ENCODE assay signal across 24 cellular contexts in the genomic region with DNA sequence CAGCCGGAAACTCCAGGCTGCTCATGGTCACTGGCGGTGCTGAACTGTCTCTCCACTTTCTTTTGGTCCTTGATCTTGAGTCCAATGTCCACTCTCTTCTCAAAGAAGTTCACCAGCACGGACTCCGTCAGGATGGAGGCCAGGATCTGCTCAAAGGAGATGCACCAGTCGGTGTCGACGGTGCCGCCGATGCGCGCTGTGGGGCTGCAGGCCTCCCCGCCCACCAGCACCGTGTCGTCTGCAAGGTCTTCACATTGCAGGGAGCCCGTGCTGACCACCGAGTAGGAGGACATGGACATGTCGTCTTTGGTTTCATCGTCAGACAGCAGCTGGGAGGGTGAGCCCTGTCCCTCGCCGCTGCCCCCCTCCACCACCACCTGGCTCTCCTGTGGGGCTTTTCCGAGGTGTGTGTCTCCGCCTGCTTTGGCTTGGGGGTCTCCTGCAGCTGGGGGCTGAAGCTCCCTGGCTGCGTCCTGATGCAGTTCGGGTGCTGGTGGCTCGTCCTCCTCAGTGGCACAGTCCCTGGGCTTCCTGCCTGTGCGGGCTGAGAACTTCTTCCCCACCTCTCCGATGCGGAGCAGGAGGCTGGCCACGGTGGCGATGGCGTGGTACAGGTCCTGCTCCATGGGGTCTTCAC. TPM values are rescaled to one million over a fixed set of nuclear protein-coding genes. Genes with fewer than 3 reads are reported as not detected.
A peak's percentile ranks its signal among the peaks of the same experiment; 100 is the strongest.
DNase-seq lines count a peak whose midpoint lies in the region; ATAC-seq, FAIRE-seq and TF ChIP-seq lines count a peak whose summit lies in the region.
"Had no signal": no experiment of that assay in that cellular context is flagged by ENCODE, and none has a peak within 500 bp of the region (broad histone marks: within the 10 kb centered on the region; RNA-seq: fewer than 3 reads in every experiment).

No MANE protein-coding gene starts in this region.

- TF ChIP-seq RAD21 in HepG2 (CRISPR knock-in tag; IDR thresholded peaks at IDR 0.05) (no peak), K562 (CRISPR knock-in tag; conservative IDR thresholded peaks at IDR 0.05 in 1 of 2, IDR thresholded peaks at IDR 0.05 in 1 of 2) (no peak)

- CTCF ChIA-PET in HepG2 (lab: Yijun Ruan, JAX; ENCODE audit: low intra/inter-chr PET ratio, low total read pairs) (no interaction called here), K562 (lab: Yijun Ruan, JAX; ENCODE audit: low intra/inter-chr PET ratio) (no interaction called here)

- H3K9me3 ChIP-seq in HepG2 (ENCODE audit: low read length) (no peaks in the 10 kb centered on the region), right lobe of liver (no peaks in the 10 kb centered on the region), K562 (replicated peaks; ENCODE audit: control insufficient read depth, insufficient read depth, low read depth, low read length) (no peaks in the 10 kb centered on the region)
- H3K9me3 ChIP-seq: Caco-2 had no signal

- H3K27ac ChIP-seq in HepG2 (ENCODE audit: extremely low read length, insufficient read depth, low read length), result no peak overlapping the region
- no peak overlapping the region for H3K27ac ChIP-seq in right lobe of liver
- no peak overlapping the region for H3K27ac ChIP-seq in K562 (ENCODE audit: extremely low read depth, low read depth, low read length)
- H3K27ac ChIP-seq: SJSA1 had no signal

- BruUV-seq in HepG2 (replicated peaks; lab: Mats Ljungman, UMichigan), result no TSS peak
- no TSS peak for BruUV-seq in K562 (replicated peaks; lab: Mats Ljungman, UMichigan)

- no peak overlapping the region for H3K4me3 ChIP-seq in HepG2 (replicated peaks in 1 of 3; ENCODE audit: insufficient read depth in 1 of 3, low read depth in 2 of 3, low read length in 3 of 3)
- no peak overlapping the region for H3K4me3 ChIP-seq in right lobe of liver
- no peak overlapping the region for H3K4me3 ChIP-seq in K562
- H3K4me3 ChIP-seq: SJSA1 had no signal

- WGBS in HepG2 (ENCODE audit: low lambda C conversion rate), result 97% methylated on average over 19 of the region's 31 CpGs
- WGBS in right lobe of liver (ENCODE audit: insufficient coverage, low coverage, low lambda C conversion rate, missing lambda C conversion rate), result 91% methylated on average over 7 of the region's 31 CpGs
- WGBS in K562 (ENCODE audit: insufficient coverage, low coverage, missing lambda C conversion rate), result 88% methylated on average over 21 of the region's 31 CpGs

- in situ Hi-C loops in HepG2 (cut with HindIII; ENCODE audit: extremely low pct_ligation_motif_present, low pct_unique_long_range_greater_than_20kb) (no loop called here), K562 (cut with MboI) (no loop called here)

- peaks cover 2% of the 10 kb centered on the region for H3K9me1 ChIP-seq in K562 (ENCODE audit: control insufficient read depth, insufficient read depth, low read length)

- no peaks in the 10 kb centered on the region for H3K79me2 ChIP-seq in HepG2 (ENCODE audit: insufficient read depth, low read length)
- H3K79me2 ChIP-seq in K562 (ENCODE audit: control insufficient read depth, insufficient read depth, low read length), result peaks cover under 1% of the 10 kb centered on the region; the same call in 2 of the 3 replicates

- H4K20me1 ChIP-seq in HepG2 (ENCODE audit: insufficient read depth, low read length), result no peaks in the 10 kb centered on the region
- no peaks in the 10 kb centered on the region for H4K20me1 ChIP-seq in K562 (replicated peaks; ENCODE audit: control insufficient read depth, insufficient read depth, low read length)

- H3K4me2 ChIP-seq in HepG2 (ENCODE audit: low read depth, low read length), result no peak overlapping the region
- no peak overlapping the region for H3K4me2 ChIP-seq in K562 (ENCODE audit: insufficient read depth, low read length)

- DNase-seq in HepG2 (ENCODE audit: low spot score) (no peak), right lobe of liver (no peak), K562 (ENCODE audit: extremely low read depth in 1 of 4, low spot score in 3 of 4) (no peak), posterior vena cava (ENCODE audit: low spot score) (peak; percentile 77), mesenteric fat pad (ENCODE audit: low spot score) (no peak), hypothalamus (lab: John Stamatoyannopoulos, UW) (no peak)
- DNase-seq in stimulated activated CD4-positive, alpha-beta T cell treated with anti-CD3 and anti-CD28 coated beads, Interleukin-2, amount 100 ng/mL, for 24 hours, result no peak
- DNase-seq: C1 segment of cervical spinal cord; Caco-2; CD8-positive, alpha-beta T cell; DMS79 treated with DMSO at 0.1 percent for 48 hours; GF-D8; Kasumi-1; MV-4-11; NCI-H1105; NCI-H1436 treated with DMSO at 0.1 percent for 48 hours; NCI-H187 treated with DMSO at 0.1 percent for 48 hours; NCI-H2227 treated with DMSO at 0.1 percent for 48 hours; NCI-H526 treated with DMSO at 0.1 percent for 48 hours; Right ventricle myocardium superior; RPMI8226 had no signal

- POLR2A ChIA-PET in HepG2 (lab: Yijun Ruan, JAX), result no interaction called here
- POLR2A ChIA-PET in K562 (lab: Yijun Ruan, JAX), result interaction anchor here (0.6 to 1.3 kb wide), 4 partner anchors 11 to 905 kb away, joined by 3 to 4 read pairs (median 3); a partner anchor contains a TSS

- H3K4me1 ChIP-seq in HepG2 (ENCODE audit: insufficient read depth, low read length) (peaks cover 14% of the 10 kb centered on the region), right lobe of liver (peaks cover 0 to 4% (median 0%) of the 10 kb centered on the region in 4 donors), K562 (replicated peaks in 1 of 2; ENCODE audit: control insufficient read depth in 2 of 2, insufficient read depth in 2 of 2, low read length in 2 of 2) (peaks cover 4 to 28% of the 10 kb centered on the region in 2 experiments; a peak in 3 of 5 replicates)
- H3K4me1 ChIP-seq: Caco-2, SJSA1 had no signal

- H3K27me3 ChIP-seq in HepG2 (ENCODE audit: control insufficient read depth in 1 of 2, insufficient read depth in 2 of 2, low read length in 2 of 2) (no peaks in the 10 kb centered on the region), right lobe of liver (no peaks in the 10 kb centered on the region), K562 (ENCODE audit: control insufficient read depth in 2 of 2, insufficient read depth in 2 of 2, low read length in 2 of 2) (no peaks in the 10 kb centered on the region)
- H3K27me3 ChIP-seq: SJSA1 had no signal

- H2AFZ ChIP-seq in HepG2 (ENCODE audit: low read length), result no peak overlapping the region
- no peak overlapping the region for H2AFZ ChIP-seq in K562 (ENCODE audit: low read depth, low read length)

- H3K36me3 ChIP-seq in HepG2 (replicated peaks in 1 of 2; ENCODE audit: control insufficient read depth in 1 of 2, insufficient read depth in 2 of 2, low read length in 2 of 2), result peaks cover 18 to 25% of the 10 kb centered on the region in 2 experiments; a peak in 4 of 5 replicates
- H3K36me3 ChIP-seq in right lobe of liver, result peaks cover 0 to 22% (median 7%) of the 10 kb centered on the region in 4 donors
- H3K36me3 ChIP-seq in K562 (ENCODE audit: control insufficient read depth, insufficient read depth, low read length), result peaks cover 56% of the 10 kb centered on the region; the same call in 2 of the 3 replicates

- FAIRE-seq in HepG2 (lab: Jason Lieb, UNC), result no peak
- FAIRE-seq in K562 (lab: Jason Lieb, UNC), result no peak
- FAIRE-seq: GM12892, GM19239 had no signal

- TF ChIP-seq POLR2A in HepG2 (IDR thresholded peaks at IDR 0.05; ENCODE audit: insufficient read depth in 1 of 2, low read depth in 2 of 2, low read length in 2 of 2) (no peak), right lobe of liver (IDR thresholded peaks at IDR 0.05) (no peak), K562 (conservative IDR thresholded peaks at IDR 0.05) (no peak)

- no peak for TF ChIP-seq EP300 in HepG2 (IDR thresholded peaks at IDR 0.05; ENCODE audit: low read depth in 2 of 2, low read length in 2 of 2)
- TF ChIP-seq EP300 in HepG2 (CRISPR knock-in tag; IDR thresholded peaks at IDR 0.05; ENCODE audit: borderline replicate concordance), result no peak
- TF ChIP-seq EP300 in K562 (IDR thresholded peaks at IDR 0.05; ENCODE audit: low read length), result no peak

- no peak overlapping the region for H3K9ac ChIP-seq in HepG2 (ENCODE audit: insufficient read depth, low read depth, low read length)
- peak overlapping the region in 1 of 2 experiments; percentile 54; a peak in 1 of 4 replicates for H3K9ac ChIP-seq in K562 (ENCODE audit: insufficient read depth in 1 of 2, low read depth in 2 of 2, low read length in 2 of 2)

- intact Hi-C loops in HepG2 (cut with micrococcal nuclease; ENCODE audit: unreplicated experiment), result no loop called here
- intact Hi-C loops in right lobe of liver (cut with DNase I), result no loop called here
- intact Hi-C loops in K562 (cut with micrococcal nuclease), result no loop called here
- intact Hi-C loops in posterior vena cava (cut with DNase I), result no loop called here

- no peak for TF ChIP-seq CTCF in HepG2 (CRISPR knock-in tag; IDR thresholded peaks at IDR 0.05)
- TF ChIP-seq CTCF in right lobe of liver (IDR thresholded peaks at IDR 0.05), result no peak
- TF ChIP-seq CTCF in K562 (IDR thresholded peaks at IDR 0.05 in 2 of 3, conservative IDR thresholded peaks at IDR 0.05 in 1 of 3; ENCODE audit: insufficient read depth in 2 of 3, low read depth in 1 of 3, low read length in 3 of 3), result no peak

- ATAC-seq in HepG2, result no peak
- ATAC-seq in right lobe of liver, result no peak
- no peak for ATAC-seq in K562
- ATAC-seq: CD8-positive, alpha-beta T cell had no signal

RNA-seq across cellular contexts. Expression of a gene that starts 5.0 kb away (rescaled TPM):
- total RNA-seq in HepG2 (2016; rRNA removed; fragmentation: Illumina TruSeq; extraction: Trizol) (11.3 and 15.5 TPM in 2 replicates), right lobe of liver (10 to 100 TPM in 3 of 6 experiments, 1 to 10 TPM in 3; 4.7 to 14.7 (median 9.0) TPM), K562 (2014; rRNA removed) (16.8 and 22.7 TPM in 2 replicates), K562 (2014; rRNA removed; fragmentation: Illumina TruSeq; extraction: Trizol) (7.2 and 9.7 TPM in 2 replicates), K562 (2015; rRNA removed; fragmentation: Illumina TruSeq; extraction: Trizol) (10.4 and 12.2 TPM in 2 replicates), K562 (2021) (18.4 and 20.7 TPM in 2 replicates), posterior vena cava (10 to 100 TPM; 17.3 to 20.1 TPM), mesenteric fat pad (17.3 TPM)
- total RNA-seq in HepG2 (2016; cell fraction: cytosol; rRNA removed; fragmentation: Illumina TruSeq; extraction: Trizol; ENCODE audit: low read depth), result 5.8 and 6.9 TPM in 2 replicates
- total RNA-seq in HepG2 (2016; cell fraction: insoluble cytoplasmic fraction; rRNA removed; fragmentation: Illumina TruSeq; extraction: Trizol), result 9.7 and 18.4 TPM in 2 replicates
- 4.5 and 5.1 TPM in 2 replicates for total RNA-seq in HepG2 (2016; cell fraction: membrane; rRNA removed; fragmentation: Illumina TruSeq; extraction: Trizol)
- 22.2 and 24.1 TPM in 2 replicates for total RNA-seq in HepG2 (2016; cell fraction: nucleus; rRNA removed; fragmentation: Illumina TruSeq; extraction: Trizol)
- polyA plus RNA-seq in HepG2 (2011; rRNA removed) (32.6 and 34.1 TPM in 2 replicates), K562 (2011; rRNA removed) (25.6 and 35.4 TPM in 2 replicates), K562 (2014; fragmentation: Illumina TruSeq; extraction: Trizol) (18.0 and 18.5 TPM in 2 replicates), K562 (2014; fragmentation: Nextera tagmentation; extraction: Ambion mirVana) (1 to 10 TPM; 3.6 to 6.2 TPM), K562 (2014; rRNA removed) (39.0 and 42.7 TPM in 2 replicates)
- polyA plus RNA-seq in HepG2 (2011; cell fraction: cytosol; rRNA removed), result 7.9 and 9.8 TPM in 2 replicates
- 162 and 171 TPM in 2 replicates for polyA plus RNA-seq in HepG2 (2011; cell fraction: nucleus; rRNA removed)
- polyA plus RNA-seq in HepG2 (2012), result 19.0 and 22.7 TPM in 2 replicates
- polyA plus RNA-seq in HepG2 (2016; cell fraction: cytosol; fragmentation: Illumina TruSeq; extraction: Trizol; ENCODE audit: low read depth), result 1.4 and 1.7 TPM in 2 replicates
- 8.1 and 8.4 TPM in 2 replicates for polyA plus RNA-seq in HepG2 (2016; cell fraction: insoluble cytoplasmic fraction; fragmentation: Illumina TruSeq; extraction: Trizol; ENCODE audit: low read depth)
- 2.1 and 3.0 TPM in 2 replicates for polyA plus RNA-seq in HepG2 (2016; cell fraction: membrane; fragmentation: Illumina TruSeq; extraction: Trizol; ENCODE audit: low read depth)
- 78.5 and 90.7 TPM in 2 replicates for polyA plus RNA-seq in HepG2 (2016; cell fraction: nucleus; fragmentation: Illumina TruSeq; extraction: Trizol; ENCODE audit: insufficient read depth, low read depth)
- polyA minus RNA-seq in HepG2 (2011; rRNA and poly(A)+ RNA removed; ENCODE audit: low replicate concordance), result 16.4 and 18.6 TPM in 2 replicates
- 2.5 and 4.4 TPM in 2 replicates for polyA minus RNA-seq in HepG2 (2011; cell fraction: cytosol; rRNA and poly(A)+ RNA removed)
- 31.4 and 38.0 TPM in 2 replicates for polyA minus RNA-seq in HepG2 (2011; cell fraction: nucleus; rRNA and poly(A)+ RNA removed)
- 168 and 262 TPM in 2 replicates for total RNA-seq in K562 (2011; cell fraction: chromatin; rRNA removed; ENCODE audit: low replicate concordance)
- 113 and 114 TPM in 2 replicates for total RNA-seq in K562 (2011; cell fraction: nucleolus; rRNA removed)
- 118 and 124 TPM in 2 replicates for total RNA-seq in K562 (2011; cell fraction: nucleoplasm; rRNA removed)
- 18.4 and 20.1 TPM in 2 replicates for polyA plus RNA-seq in K562 (2011; cell fraction: cytosol; rRNA removed)
- polyA plus RNA-seq in K562 (2011; cell fraction: nucleus; rRNA removed), result 148 and 191 TPM in 2 replicates
- polyA plus RNA-seq in K562 (2012), result 18.9 and 21.4 TPM in 2 replicates
- polyA minus RNA-seq in K562 (2011; rRNA and poly(A)+ RNA removed), result 8.8 and 10.6 TPM in 2 replicates
- 5.3 and 8.0 TPM in 2 replicates for polyA minus RNA-seq in K562 (2011; cell fraction: cytosol; rRNA and poly(A)+ RNA removed)
- polyA minus RNA-seq in K562 (2011; cell fraction: nucleus; rRNA and poly(A)+ RNA removed), result 21.1 and 26.9 TPM in 2 replicates

RNA-seq across cellular contexts. Expression of a gene that starts 42.9 kb away (rescaled TPM):
- 160 and 161 TPM in 2 replicates for total RNA-seq in HepG2 (2016; rRNA removed; fragmentation: Illumina TruSeq; extraction: Trizol)
- total RNA-seq in HepG2 (2016; cell fraction: cytosol; rRNA removed; fragmentation: Illumina TruSeq; extraction: Trizol; ENCODE audit: low read depth), result 45.2 and 49.8 TPM in 2 replicates
- total RNA-seq in HepG2 (2016; cell fraction: insoluble cytoplasmic fraction; rRNA removed; fragmentation: Illumina TruSeq; extraction: Trizol), result 158 and 162 TPM in 2 replicates
- total RNA-seq in HepG2 (2016; cell fraction: membrane; rRNA removed; fragmentation: Illumina TruSeq; extraction: Trizol), result 63.1 and 66.1 TPM in 2 replicates
- total RNA-seq in HepG2 (2016; cell fraction: nucleus; rRNA removed; fragmentation: Illumina TruSeq; extraction: Trizol), result 98.3 and 116 TPM in 2 replicates
- polyA plus RNA-seq in HepG2 (2011; rRNA removed), result 90.9 and 126 TPM in 2 replicates
- 81.2 and 85.2 TPM in 2 replicates for polyA plus RNA-seq in HepG2 (2011; cell fraction: cytosol; rRNA removed)
- polyA plus RNA-seq in HepG2 (2011; cell fraction: nucleus; rRNA removed), result 240 and 268 TPM in 2 replicates
- 80.8 and 157 TPM in 2 replicates for polyA plus RNA-seq in HepG2 (2012)
- polyA plus RNA-seq in HepG2 (2016; cell fraction: cytosol; fragmentation: Illumina TruSeq; extraction: Trizol; ENCODE audit: low read depth), result 43.0 and 45.0 TPM in 2 replicates
- polyA plus RNA-seq in HepG2 (2016; cell fraction: insoluble cytoplasmic fraction; fragmentation: Illumina TruSeq; extraction: Trizol; ENCODE audit: low read depth), result 179 and 191 TPM in 2 replicates
- polyA plus RNA-seq in HepG2 (2016; cell fraction: membrane; fragmentation: Illumina TruSeq; extraction: Trizol; ENCODE audit: low read depth), result 48.5 and 49.4 TPM in 2 replicates
- 190 and 194 TPM in 2 replicates for polyA plus RNA-seq in HepG2 (2016; cell fraction: nucleus; fragmentation: Illumina TruSeq; extraction: Trizol; ENCODE audit: insufficient read depth, low read depth)
- polyA minus RNA-seq in HepG2 (2011; rRNA and poly(A)+ RNA removed; ENCODE audit: low replicate concordance), result 245 and 268 TPM in 2 replicates
- 106 and 114 TPM in 2 replicates for polyA minus RNA-seq in HepG2 (2011; cell fraction: cytosol; rRNA and poly(A)+ RNA removed)
- polyA minus RNA-seq in HepG2 (2011; cell fraction: nucleus; rRNA and poly(A)+ RNA removed), result 238 and 284 TPM in 2 replicates
- total RNA-seq in right lobe of liver, result 1,000 to 10,000 TPM in 2 of 6 experiments, 100 to 1,000 TPM in 4; 195 to 1,174 (median 649) TPM
- 89.8 and 300 TPM in 2 replicates for total RNA-seq in K562 (2011; cell fraction: chromatin; rRNA removed; ENCODE audit: low replicate concordance)
- total RNA-seq in K562 (2011; cell fraction: nucleolus; rRNA removed), result 389 and 414 TPM in 2 replicates
- 172 and 183 TPM in 2 replicates for total RNA-seq in K562 (2011; cell fraction: nucleoplasm; rRNA removed)
- total RNA-seq in K562 (2014; rRNA removed), result 148 and 236 TPM in 2 replicates
- 32.0 and 37.6 TPM in 2 replicates for total RNA-seq in K562 (2014; rRNA removed; fragmentation: Illumina TruSeq; extraction: Trizol)
- total RNA-seq in K562 (2015; rRNA removed; fragmentation: Illumina TruSeq; extraction: Trizol), result 107 and 109 TPM in 2 replicates
- 148 and 151 TPM in 2 replicates for total RNA-seq in K562 (2021)
- 44.8 and 45.2 TPM in 2 replicates for polyA plus RNA-seq in K562 (2011; rRNA removed)
- 47.2 and 77.9 TPM in 2 replicates for polyA plus RNA-seq in K562 (2011; cell fraction: cytosol; rRNA removed)
- polyA plus RNA-seq in K562 (2011; cell fraction: nucleus; rRNA removed), result 132 and 257 TPM in 2 replicates
- 159 and 567 TPM in 2 replicates for polyA plus RNA-seq in K562 (2012)
- polyA plus RNA-seq in K562 (2014; fragmentation: Illumina TruSeq; extraction: Trizol), result 75.0 and 79.8 TPM in 2 replicates
- polyA plus RNA-seq in K562 (2014; fragmentation: Nextera tagmentation; extraction: Ambion mirVana), result 1 to 10 TPM; 5.6 to 8.2 TPM
- 64.0 and 70.7 TPM in 2 replicates for polyA plus RNA-seq in K562 (2014; rRNA removed)
- 25.0 and 34.0 TPM in 2 replicates for polyA minus RNA-seq in K562 (2011; rRNA and poly(A)+ RNA removed)
- polyA minus RNA-seq in K562 (2011; cell fraction: cytosol; rRNA and poly(A)+ RNA removed), result 82.1 and 107 TPM in 2 replicates
- 184 and 191 TPM in 2 replicates for polyA minus RNA-seq in K562 (2011; cell fraction: nucleus; rRNA and poly(A)+ RNA removed)
- total RNA-seq in posterior vena cava, result 100 to 1,000 TPM; 245 to 333 TPM
- total RNA-seq in mesenteric fat pad, result 600 TPM

RNA-seq across cellular contexts. Expression of a gene that starts 44.1 kb away (rescaled TPM):
- total RNA-seq in HepG2 (2016; rRNA removed; fragmentation: Illumina TruSeq; extraction: Trizol), result 26.8 and 35.0 TPM in 2 replicates
- total RNA-seq in HepG2 (2016; cell fraction: cytosol; rRNA removed; fragmentation: Illumina TruSeq; extraction: Trizol; ENCODE audit: low read depth), result 16.3 and 18.1 TPM in 2 replicates
- total RNA-seq in HepG2 (2016; cell fraction: insoluble cytoplasmic fraction; rRNA removed; fragmentation: Illumina TruSeq; extraction: Trizol), result 22.4 and 35.5 TPM in 2 replicates
- 27.6 and 33.0 TPM in 2 replicates for total RNA-seq in HepG2 (2016; cell fraction: membrane; rRNA removed; fragmentation: Illumina TruSeq; extraction: Trizol)
- 34.2 and 36.7 TPM in 2 replicates for total RNA-seq in HepG2 (2016; cell fraction: nucleus; rRNA removed; fragmentation: Illumina TruSeq; extraction: Trizol)
- polyA plus RNA-seq in HepG2 (2011; rRNA removed), result 50.0 and 59.5 TPM in 2 replicates
- 37.5 and 49.4 TPM in 2 replicates for polyA plus RNA-seq in HepG2 (2011; cell fraction: cytosol; rRNA removed)
- 238 and 301 TPM in 2 replicates for polyA plus RNA-seq in HepG2 (2011; cell fraction: nucleus; rRNA removed)
- 31.9 and 43.3 TPM in 2 replicates for polyA plus RNA-seq in HepG2 (2012)
- 12.6 and 12.7 TPM in 2 replicates for polyA plus RNA-seq in HepG2 (2016; cell fraction: cytosol; fragmentation: Illumina TruSeq; extraction: Trizol; ENCODE audit: low read depth)
- 23.9 and 30.1 TPM in 2 replicates for polyA plus RNA-seq in HepG2 (2016; cell fraction: insoluble cytoplasmic fraction; fragmentation: Illumina TruSeq; extraction: Trizol; ENCODE audit: low read depth)
- polyA plus RNA-seq in HepG2 (2016; cell fraction: membrane; fragmentation: Illumina TruSeq; extraction: Trizol; ENCODE audit: low read depth), result 21.4 and 23.2 TPM in 2 replicates
- 77.4 and 83.8 TPM in 2 replicates for polyA plus RNA-seq in HepG2 (2016; cell fraction: nucleus; fragmentation: Illumina TruSeq; extraction: Trizol; ENCODE audit: insufficient read depth, low read depth)
- 111 and 116 TPM in 2 replicates for polyA minus RNA-seq in HepG2 (2011; rRNA and poly(A)+ RNA removed; ENCODE audit: low replicate concordance)
- 34.3 and 37.3 TPM in 2 replicates for polyA minus RNA-seq in HepG2 (2011; cell fraction: cytosol; rRNA and poly(A)+ RNA removed)
- polyA minus RNA-seq in HepG2 (2011; cell fraction: nucleus; rRNA and poly(A)+ RNA removed), result 73.2 and 88.6 TPM in 2 replicates
- 10 to 100 TPM; 58.7 to 81.9 (median 69.5) TPM for total RNA-seq in right lobe of liver
- total RNA-seq in K562 (2011; cell fraction: chromatin; rRNA removed; ENCODE audit: low replicate concordance), result 150 and 367 TPM in 2 replicates
- 181 and 203 TPM in 2 replicates for total RNA-seq in K562 (2011; cell fraction: nucleolus; rRNA removed)
- total RNA-seq in K562 (2011; cell fraction: nucleoplasm; rRNA removed), result 151 and 162 TPM in 2 replicates
- total RNA-seq in K562 (2014; rRNA removed), result 16.1 and 24.0 TPM in 2 replicates
- 13.0 and 20.7 TPM in 2 replicates for total RNA-seq in K562 (2014; rRNA removed; fragmentation: Illumina TruSeq; extraction: Trizol)
- 35.8 and 36.6 TPM in 2 replicates for total RNA-seq in K562 (2015; rRNA removed; fragmentation: Illumina TruSeq; extraction: Trizol)
- 54.3 and 59.1 TPM in 2 replicates for total RNA-seq in K562 (2021)
- polyA plus RNA-seq in K562 (2011; rRNA removed), result 33.5 and 46.0 TPM in 2 replicates
- polyA plus RNA-seq in K562 (2011; cell fraction: cytosol; rRNA removed), result 29.6 and 41.6 TPM in 2 replicates
- 213 and 357 TPM in 2 replicates for polyA plus RNA-seq in K562 (2011; cell fraction: nucleus; rRNA removed)
- 42.8 and 54.1 TPM in 2 replicates for polyA plus RNA-seq in K562 (2012)
- polyA plus RNA-seq in K562 (2014; fragmentation: Illumina TruSeq; extraction: Trizol), result 33.7 and 37.5 TPM in 2 replicates
- 1 to 10 TPM; 2.9 to 4.2 TPM for polyA plus RNA-seq in K562 (2014; fragmentation: Nextera tagmentation; extraction: Ambion mirVana)
- 43.7 and 51.0 TPM in 2 replicates for polyA plus RNA-seq in K562 (2014; rRNA removed)
- polyA minus RNA-seq in K562 (2011; rRNA and poly(A)+ RNA removed), result 31.3 and 37.5 TPM in 2 replicates
- polyA minus RNA-seq in K562 (2011; cell fraction: cytosol; rRNA and poly(A)+ RNA removed), result 31.0 and 44.1 TPM in 2 replicates
- polyA minus RNA-seq in K562 (2011; cell fraction: nucleus; rRNA and poly(A)+ RNA removed), result 77.8 and 93.6 TPM in 2 replicates
- 10 to 100 TPM; 85.0 to 90.5 TPM for total RNA-seq in posterior vena cava
- 128 TPM for total RNA-seq in mesenteric fat pad

RNA-seq across cellular contexts. Expression of a gene that starts 56.9 kb away (rescaled TPM):
- total RNA-seq in HepG2 (2016; rRNA removed; fragmentation: Illumina TruSeq; extraction: Trizol) (69.2 and 93.5 TPM in 2 replicates), right lobe of liver (100 to 1,000 TPM; 151 to 259 (median 181) TPM), K562 (2014; rRNA removed) (75.4 and 97.9 TPM in 2 replicates), K562 (2014; rRNA removed; fragmentation: Illumina TruSeq; extraction: Trizol) (53.9 and 64.8 TPM in 2 replicates), K562 (2015; rRNA removed; fragmentation: Illumina TruSeq; extraction: Trizol) (62.2 and 64.4 TPM in 2 replicates), K562 (2021) (120 and 133 TPM in 2 replicates), posterior vena cava (10 to 100 TPM; 54.6 to 62.8 TPM), mesenteric fat pad (87.6 TPM)
- 62.1 and 64.9 TPM in 2 replicates for total RNA-seq in HepG2 (2016; cell fraction: cytosol; rRNA removed; fragmentation: Illumina TruSeq; extraction: Trizol; ENCODE audit: low read depth)
- total RNA-seq in HepG2 (2016; cell fraction: insoluble cytoplasmic fraction; rRNA removed; fragmentation: Illumina TruSeq; extraction: Trizol), result 62.4 and 88.8 TPM in 2 replicates
- total RNA-seq in HepG2 (2016; cell fraction: membrane; rRNA removed; fragmentation: Illumina TruSeq; extraction: Trizol), result 158 and 164 TPM in 2 replicates
- total RNA-seq in HepG2 (2016; cell fraction: nucleus; rRNA removed; fragmentation: Illumina TruSeq; extraction: Trizol), result 79.6 and 99.8 TPM in 2 replicates
- polyA plus RNA-seq in HepG2 (2011; rRNA removed) (130 and 170 TPM in 2 replicates), K562 (2011; rRNA removed) (77.2 and 79.8 TPM in 2 replicates), K562 (2014; fragmentation: Illumina TruSeq; extraction: Trizol) (80.2 and 90.3 TPM in 2 replicates), K562 (2014; fragmentation: Nextera tagmentation; extraction: Ambion mirVana) (under 1 TPM; 0.34 to 0.37 TPM), K562 (2014; rRNA removed) (75.9 and 88.5 TPM in 2 replicates)
- polyA plus RNA-seq in HepG2 (2011; cell fraction: cytosol; rRNA removed), result 134 and 140 TPM in 2 replicates
- polyA plus RNA-seq in HepG2 (2011; cell fraction: nucleus; rRNA removed), result 514 and 596 TPM in 2 replicates
- polyA plus RNA-seq in HepG2 (2012), result 117 and 181 TPM in 2 replicates
- polyA plus RNA-seq in HepG2 (2016; cell fraction: cytosol; fragmentation: Illumina TruSeq; extraction: Trizol; ENCODE audit: low read depth), result 82.9 and 88.8 TPM in 2 replicates
- polyA plus RNA-seq in HepG2 (2016; cell fraction: insoluble cytoplasmic fraction; fragmentation: Illumina TruSeq; extraction: Trizol; ENCODE audit: low read depth), result 78.6 and 97.2 TPM in 2 replicates
- polyA plus RNA-seq in HepG2 (2016; cell fraction: membrane; fragmentation: Illumina TruSeq; extraction: Trizol; ENCODE audit: low read depth), result 156 and 172 TPM in 2 replicates
- 171 and 174 TPM in 2 replicates for polyA plus RNA-seq in HepG2 (2016; cell fraction: nucleus; fragmentation: Illumina TruSeq; extraction: Trizol; ENCODE audit: insufficient read depth, low read depth)
- 166 and 188 TPM in 2 replicates for polyA minus RNA-seq in HepG2 (2011; rRNA and poly(A)+ RNA removed; ENCODE audit: low replicate concordance)
- 100 and 102 TPM in 2 replicates for polyA minus RNA-seq in HepG2 (2011; cell fraction: cytosol; rRNA and poly(A)+ RNA removed)
- polyA minus RNA-seq in HepG2 (2011; cell fraction: nucleus; rRNA and poly(A)+ RNA removed), result 118 and 140 TPM in 2 replicates
- total RNA-seq in K562 (2011; cell fraction: chromatin; rRNA removed; ENCODE audit: low replicate concordance), result 133 and 442 TPM in 2 replicates
- total RNA-seq in K562 (2011; cell fraction: nucleolus; rRNA removed), result 330 and 396 TPM in 2 replicates
- total RNA-seq in K562 (2011; cell fraction: nucleoplasm; rRNA removed), result 200 and 206 TPM in 2 replicates
- 88.2 and 150 TPM in 2 replicates for polyA plus RNA-seq in K562 (2011; cell fraction: cytosol; rRNA removed)
- polyA plus RNA-seq in K562 (2011; cell fraction: nucleus; rRNA removed), result 249 and 384 TPM in 2 replicates
- 107 and 152 TPM in 2 replicates for polyA plus RNA-seq in K562 (2012)
- 44.9 and 70.3 TPM in 2 replicates for polyA minus RNA-seq in K562 (2011; rRNA and poly(A)+ RNA removed)
- polyA minus RNA-seq in K562 (2011; cell fraction: cytosol; rRNA and poly(A)+ RNA removed), result 77.2 and 90.7 TPM in 2 replicates
- 113 and 122 TPM in 2 replicates for polyA minus RNA-seq in K562 (2011; cell fraction: nucleus; rRNA and poly(A)+ RNA removed)
